ENCODE assay signal across 8 cellular contexts in genomic region chr17:76540381-76541300, GRCh38. TPM values are rescaled to one million over a fixed set of nuclear protein-coding genes. Genes with fewer than 3 reads are reported as not detected.
DNase-seq lines count a peak whose midpoint lies in the region; ATAC-seq and TF ChIP-seq lines count a peak whose summit lies in the region.

No MANE protein-coding gene starts in this region.

- CTCF ChIA-PET in Panc1 (lab: Charles Lee): interaction anchor here (0.6 to 1.5 kb wide), 5 partner anchors 12 to 187 kb away, joined by 4 to 11 read pairs (median 5); no protein-coding TSS in a partner anchor

- BruUV-seq in Panc1 (replicated peaks; lab: Mats Ljungman, UMichigan): no TSS peak

- POLR2A ChIA-PET in Panc1 (lab: Charles Lee): interaction anchor here (0.6 to 0.7 kb wide), 4 partner anchors 74 to 271 kb away, joined by 3 to 4 read pairs (median 3); no protein-coding TSS in a partner anchor

- in situ Hi-C loops in Panc1 (cut with HindIII; ENCODE audit: low pct_unique_long_range_greater_than_20kb, low sequenced_read_pairs): no loop called here

- peaks cover 19% of the 10 kb centered on the region for H3K4me1 ChIP-seq in Panc1 (ENCODE audit: control insufficient read depth, insufficient read depth, low read length)

- ATAC-seq in Panc1 (peak; percentile 92), HG02759 (IDR thresholded peaks at IDR 0.05; ENCODE audit: unreplicated experiment) (no peak), HG03139 (IDR thresholded peaks at IDR 0.05; ENCODE audit: unreplicated experiment) (no peak)

- no peaks in the 10 kb centered on the region for H3K36me3 ChIP-seq in Panc1 (ENCODE audit: control insufficient read depth, insufficient read depth, low read length)

- H3K4me3 ChIP-seq in Panc1 (ENCODE audit: low read depth in 2 of 2, low read length in 2 of 2): peak overlapping the region; percentile 28 to 45
- peak overlapping the region; percentile 32 for H3K4me3 ChIP-seq in skeletal muscle cell (ENCODE audit: low read depth, low read length)

- peak; percentile 97 for DNase-seq in ELF-1 (ENCODE audit: low read depth, low spot score)
- DNase-seq in LHCN-M2 (ENCODE audit: low read depth): peak; percentile 94
- DNase-seq in Panc1 (ENCODE audit: low read depth, low spot score): no peak
- DNase-seq in iris pigment epithelial cell (ENCODE audit: low read depth): peak; percentile 98
- DNase-seq in skeletal muscle cell (ENCODE audit: low read depth): peak; percentile 84

- no peaks in the 10 kb centered on the region for H3K9me3 ChIP-seq in Panc1 (ENCODE audit: control insufficient read depth, insufficient read depth, low read depth, low read length)

- intact Hi-C loops in Panc1 (cut with micrococcal nuclease; ENCODE audit: unreplicated experiment): no loop called here

- H3K27me3 ChIP-seq in Panc1 (ENCODE audit: control insufficient read depth, insufficient read depth, low read length): no peaks in the 10 kb centered on the region; the same call in 1 of the 2 replicates

- H3K27ac ChIP-seq in Panc1 (ENCODE audit: low read length) (peak overlapping the region; percentile 64), cingulate gyrus (ENCODE audit: low read depth, low read length) (peak overlapping the region; percentile 78)

- no peak for TF ChIP-seq CTCF in Panc1 (IDR thresholded peaks at IDR 0.05)

RNA-seq across cellular contexts. Expression of gene PRCD, which starts 0.8 kb away (rescaled TPM):
- total RNA-seq in LHCN-M2 (2014; rRNA removed) (0.06 and 0.86 TPM in 2 replicates), Panc1 (2021; ENCODE audit: unreplicated experiment) (0.54 TPM)
- polyA plus RNA-seq in LHCN-M2 (2012): 0.19 TPM
- polyA plus RNA-seq in Panc1 (2012; ENCODE audit: insufficient read length): 1.6 TPM

RNA-seq across cellular contexts. Expression of gene CYGB, which starts 3.1 kb away (rescaled TPM):
- total RNA-seq in LHCN-M2 (2014; rRNA removed) (3.3 and 3.7 TPM in 2 replicates), Panc1 (2021; ENCODE audit: unreplicated experiment) (6.0 TPM)
- 1.2 TPM for polyA plus RNA-seq in LHCN-M2 (2012)
- polyA plus RNA-seq in Panc1 (2012; ENCODE audit: insufficient read length): 16.3 TPM

RNA-seq across cellular contexts. Expression of gene RHBDF2, which starts 39.4 kb away (rescaled TPM):
- 12.2 and 17.6 TPM in 2 replicates for total RNA-seq in LHCN-M2 (2014; rRNA removed)
- polyA plus RNA-seq in LHCN-M2 (2012): 6.4 TPM
- 67.8 TPM for total RNA-seq in Panc1 (2021; ENCODE audit: unreplicated experiment)
- 77.4 TPM for polyA plus RNA-seq in Panc1 (2012; ENCODE audit: insufficient read length)

RNA-seq across cellular contexts. Expression of gene ST6GALNAC2, which starts 45.0 kb away (rescaled TPM):
- total RNA-seq in LHCN-M2 (2014; rRNA removed): 0.34 and 1.2 TPM in 2 replicates
- polyA plus RNA-seq in LHCN-M2 (2012): 0.29 TPM
- 23.0 TPM for total RNA-seq in Panc1 (2021; ENCODE audit: unreplicated experiment)
- polyA plus RNA-seq in Panc1 (2012; ENCODE audit: insufficient read length): 26.2 TPM
